1 cellular context compared by ENCODE assay signal in genomic region chr16:2526135-2526534, GRCh38.
TF ChIP-seq lines count a peak whose summit lies in the region.

No MANE protein-coding gene starts in this region.

TF ChIP-seq in IMR-90, 13 proteins besides CTCF, POLR2A, EP300 and RAD21:
- TF ChIP-seq ELK1 (IDR thresholded peaks at IDR 0.05; ENCODE audit: borderline replicate concordance, low read depth, low read length) (no peak), SMC3 (IDR thresholded peaks at IDR 0.05; ENCODE audit: low read depth, low read length) (no peak), RCOR1 (IDR thresholded peaks at IDR 0.05; ENCODE audit: insufficient replicate concordance, low read length) (no peak), FOS (IDR thresholded peaks at IDR 0.05; ENCODE audit: low read depth, low read length) (no peak), CHD1 (IDR thresholded peaks at IDR 0.05; ENCODE audit: low read depth, low read length) (no peak), CEBPB (IDR thresholded peaks at IDR 0.05; ENCODE audit: low read depth, low read length) (no peak), BHLHE40 (IDR thresholded peaks at IDR 0.05; ENCODE audit: low read depth, low read length) (no peak), NFE2L2 (IDR thresholded peaks at IDR 0.05; ENCODE audit: low read depth, low read length) (no peak), MXI1 (IDR thresholded peaks at IDR 0.05; ENCODE audit: borderline replicate concordance, low read depth, low read length) (no peak), RFX5 (IDR thresholded peaks at IDR 0.05; ENCODE audit: low read depth, low read length) (no peak), MAFK (IDR thresholded peaks at IDR 0.05; ENCODE audit: low read depth, low read length) (no peak), MAZ (IDR thresholded peaks at IDR 0.05; ENCODE audit: borderline replicate concordance, low read depth, low read length) (no peak)
- TF ChIP-seq, protein P1, sequence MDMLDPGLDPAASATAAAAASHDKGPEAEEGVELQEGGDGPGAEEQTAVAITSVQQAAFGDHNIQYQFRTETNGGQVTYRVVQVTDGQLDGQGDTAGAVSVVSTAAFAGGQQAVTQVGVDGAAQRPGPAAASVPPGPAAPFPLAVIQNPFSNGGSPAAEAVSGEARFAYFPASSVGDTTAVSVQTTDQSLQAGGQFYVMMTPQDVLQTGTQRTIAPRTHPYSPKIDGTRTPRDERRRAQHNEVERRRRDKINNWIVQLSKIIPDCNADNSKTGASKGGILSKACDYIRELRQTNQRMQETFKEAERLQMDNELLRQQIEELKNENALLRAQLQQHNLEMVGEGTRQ (IDR thresholded peaks at IDR 0.05; ENCODE audit: low read depth, low read length), result no peak
TF ChIP-seq in IMR-90: peak in this region for 0.
